27 cellular contexts compared by ENCODE assay signal in genomic region chr15:97598353-97598798, GRCh38.
DNase-seq lines count a peak whose midpoint lies in the region; ATAC-seq and TF ChIP-seq lines count a peak whose summit lies in the region.
"Had no signal": no experiment of that assay in that cellular context is flagged by ENCODE, and none has a peak within 500 bp of the region (broad histone marks: within the 10 kb centered on the region; RNA-seq: fewer than 3 reads in every experiment).

No MANE protein-coding gene starts in this region.

- H3K27me3 Mint-ChIP-seq in GM23338 (ENCODE audit: insufficient read depth, low read depth, poor library complexity) (no peaks in the 10 kb centered on the region), immature natural killer cell (ENCODE audit: low read depth in 3 of 3) (peaks cover 0 to 2% (median 0%) of the 10 kb centered on the region in 3 donors)
- H3K27me3 Mint-ChIP-seq: activated CD8-positive, alpha-beta memory T cell treated with anti-CD3 and anti-CD28 coated beads, Interleukin-2, amount 10 ng/mL, durations not matched to agents 7 days and 5 days; activated naive CD4-positive, alpha-beta T cell treated with anti-CD3 and anti-CD28 coated beads, Interleukin-2, amount 50 U/mL, for 24 hours had no signal

- no peaks in the 10 kb centered on the region for H3F3A ChIP-seq in GM23338 (replicated peaks; ENCODE audit: low read depth)

- H3K27me3 ChIP-seq in GM23338 (ENCODE audit: insufficient read depth) = no peaks in the 10 kb centered on the region
- no peaks in the 10 kb centered on the region for H3K27me3 ChIP-seq in hepatocyte
- H3K27me3 ChIP-seq in Peyer's patch = no peaks in the 10 kb centered on the region
- H3K27me3 ChIP-seq: foreskin keratinocyte, right lobe of liver, SJSA1, upper lobe of right lung had no signal

- H4K20me1 ChIP-seq in GM23338 (replicated peaks; ENCODE audit: insufficient read depth) (no peaks in the 10 kb centered on the region), hepatocyte (ENCODE audit: insufficient read depth, poor library complexity, severe bottlenecking) (no peaks in the 10 kb centered on the region)

- H3K79me2 ChIP-seq in GM23338 (replicated peaks; ENCODE audit: insufficient read depth) = no peaks in the 10 kb centered on the region
- H3K79me2 ChIP-seq in hepatocyte = no peaks in the 10 kb centered on the region

- 0 out of 2 replicates have a peak, but pooled peaks cover 2% of the 10 kb centered on the region for H3K9me2 ChIP-seq in GM23338 (ENCODE audit: insufficient read depth)
- no peaks in the 10 kb centered on the region for H3K9me2 ChIP-seq in hepatocyte (replicated peaks; ENCODE audit: insufficient read depth)

- TF ChIP-seq POLR2A in Peyer's patch (IDR thresholded peaks at IDR 0.05) = no peak

- no peaks in the 10 kb centered on the region for H3K9me3 Mint-ChIP-seq in GM23338
- peaks cover 0 to 9% (median 0%) of the 10 kb centered on the region in 6 donors for H3K9me3 Mint-ChIP-seq in immature natural killer cell
- H3K9me3 Mint-ChIP-seq: activated naive CD4-positive, alpha-beta T cell treated with anti-CD3 and anti-CD28 coated beads, Interleukin-2, amount 50 U/mL, for 24 hours; endodermal cell had no signal

- H3K4me3 Mint-ChIP-seq in GM23338 = no peak overlapping the region
- no peak overlapping the region for H3K4me3 Mint-ChIP-seq in immature natural killer cell
- H3K4me3 Mint-ChIP-seq: activated CD8-positive, alpha-beta memory T cell treated with anti-CD3 and anti-CD28 coated beads, Interleukin-2, amount 10 ng/mL, durations not matched to agents 7 days and 5 days; activated naive CD4-positive, alpha-beta T cell treated with anti-CD3 and anti-CD28 coated beads, Interleukin-2, amount 50 U/mL, for 24 hours; endodermal cell; stimulated activated effector memory CD8-positive, alpha-beta T cell treated with anti-CD3 and anti-CD28 coated beads, Interleukin-12 subunit alpha, Interleukin-12 subunit beta, amount 100 ng/mL, for 72 hours had no signal

- ATAC-seq in GM23338 = no peak
- ATAC-seq: activated CD8-positive, alpha-beta memory T cell treated with anti-CD3 and anti-CD28 coated beads, Interleukin-2, amount 10 ng/mL, durations not matched to agents 7 days and 5 days; esophagus mucosa; foreskin keratinocyte; heart right ventricle; right lobe of liver; stimulated activated effector memory CD8-positive, alpha-beta T cell treated with anti-CD3 and anti-CD28 coated beads, Interleukin-12 subunit alpha, Interleukin-12 subunit beta, amount 100 ng/mL, for 72 hours; upper lobe of right lung had no signal

- TF ChIP-seq CTCF in GM23338 (conservative IDR thresholded peaks at IDR 0.05; ENCODE audit: low read depth in 2 of 2) (no peak), hepatocyte (IDR thresholded peaks at IDR 0.05; ENCODE audit: poor library complexity) (no peak), Peyer's patch (IDR thresholded peaks at IDR 0.05) (no peak)

- no peaks in the 10 kb centered on the region for H3K36me3 ChIP-seq in GM23338 (ENCODE audit: insufficient read depth)
- no peaks in the 10 kb centered on the region for H3K36me3 ChIP-seq in hepatocyte (replicated peaks; ENCODE audit: insufficient read depth, low read depth)
- no peaks in the 10 kb centered on the region for H3K36me3 ChIP-seq in Peyer's patch
- H3K36me3 ChIP-seq: heart right ventricle, right lobe of liver, SJSA1, upper lobe of right lung had no signal

- H3K4me2 ChIP-seq in GM23338 (no peak overlapping the region), hepatocyte (peak overlapping the region; percentile 49)

- no peaks in the 10 kb centered on the region for H3K4me1 ChIP-seq in GM23338 (ENCODE audit: insufficient read depth)
- H3K4me1 ChIP-seq in hepatocyte (ENCODE audit: insufficient read depth) = no peaks in the 10 kb centered on the region
- H3K4me1 ChIP-seq in Peyer's patch = no peaks in the 10 kb centered on the region
- H3K4me1 ChIP-seq: foreskin keratinocyte, heart right ventricle, right lobe of liver, SJSA1, upper lobe of right lung had no signal

- H3K36me3 Mint-ChIP-seq in GM23338 (ENCODE audit: low read depth) = no peaks in the 10 kb centered on the region
- H3K36me3 Mint-ChIP-seq in immature natural killer cell = no peaks in the 10 kb centered on the region
- H3K36me3 Mint-ChIP-seq: activated CD8-positive, alpha-beta memory T cell treated with anti-CD3 and anti-CD28 coated beads, Interleukin-2, amount 10 ng/mL, durations not matched to agents 7 days and 5 days; activated naive CD4-positive, alpha-beta T cell treated with anti-CD3 and anti-CD28 coated beads, Interleukin-2, amount 50 U/mL, for 24 hours; stimulated activated effector memory CD8-positive, alpha-beta T cell treated with anti-CD3 and anti-CD28 coated beads, Interleukin-12 subunit alpha, Interleukin-12 subunit beta, amount 100 ng/mL, for 72 hours had no signal

- no peak overlapping the region for H3K27ac ChIP-seq in GM23338 (ENCODE audit: low read depth)
- H3K27ac ChIP-seq in hepatocyte = peak overlapping the region; percentile 23
- no peak overlapping the region for H3K27ac ChIP-seq in Peyer's patch
- H3K27ac ChIP-seq: foreskin keratinocyte, heart right ventricle, right lobe of liver, SJSA1, upper lobe of right lung had no signal

- DNase-seq in GM23338 (ENCODE audit: low spot score) = no peak
- peak in 2 of 3 experiments; percentile 66 for DNase-seq in NCI-H1417 (lab: John Stamatoyannopoulos, UW)
- DNase-seq in NCI-H524 treated with DMSO at 0.1 percent for 48 hours (lab: John Stamatoyannopoulos, UW) = peak; percentile 70
- DNase-seq in hepatocyte (ENCODE audit: low spot score) = no peak
- DNase-seq in effector CD4-positive, alpha-beta T cell = no peak
- DNase-seq in Peyer's patch = no peak
- no peak for DNase-seq in immature natural killer cell
- DNase-seq: activated CD4-positive, CD25-positive, alpha-beta regulatory T cell; activated CD8-positive, alpha-beta memory T cell treated with anti-CD3 and anti-CD28 coated beads, Interleukin-2, amount 10 ng/mL, durations not matched to agents 7 days and 5 days; C1 segment of cervical spinal cord; COR-L47; cortex of kidney; DMS79 treated with DMSO at 0.1 percent for 48 hours; endodermal cell; foreskin keratinocyte; heart right ventricle; left cardiac atrium; mesenchymal stem cell; NCI-H510A; right lobe of liver; stimulated activated CD4-positive, alpha-beta T cell treated with anti-CD3 and anti-CD28 coated beads, Interleukin-4, amount 100 ng/mL, for 24 hours; T-helper 1 cell; upper lobe of right lung had no signal

- no peak overlapping the region for H3K27ac Mint-ChIP-seq in GM23338
- H3K27ac Mint-ChIP-seq in immature natural killer cell = no peak overlapping the region
- H3K27ac Mint-ChIP-seq: activated CD8-positive, alpha-beta memory T cell treated with anti-CD3 and anti-CD28 coated beads, Interleukin-2, amount 10 ng/mL, durations not matched to agents 7 days and 5 days; activated naive CD4-positive, alpha-beta T cell treated with anti-CD3 and anti-CD28 coated beads, Interleukin-2, amount 50 U/mL, for 24 hours; endodermal cell; stimulated activated effector memory CD8-positive, alpha-beta T cell treated with anti-CD3 and anti-CD28 coated beads, Interleukin-12 subunit alpha, Interleukin-12 subunit beta, amount 100 ng/mL, for 72 hours had no signal

- 38% methylated on average over 6 of the region's 6 CpGs for WGBS in hepatocyte (ENCODE audit: low lambda C conversion rate, missing lambda C conversion rate)

- no peaks in the 10 kb centered on the region for H3K4me1 Mint-ChIP-seq in GM23338
- no peaks in the 10 kb centered on the region for H3K4me1 Mint-ChIP-seq in immature natural killer cell
- H3K4me1 Mint-ChIP-seq: activated CD8-positive, alpha-beta memory T cell treated with anti-CD3 and anti-CD28 coated beads, Interleukin-2, amount 10 ng/mL, durations not matched to agents 7 days and 5 days; activated naive CD4-positive, alpha-beta T cell treated with anti-CD3 and anti-CD28 coated beads, Interleukin-2, amount 50 U/mL, for 24 hours; stimulated activated effector memory CD8-positive, alpha-beta T cell treated with anti-CD3 and anti-CD28 coated beads, Interleukin-12 subunit alpha, Interleukin-12 subunit beta, amount 100 ng/mL, for 72 hours had no signal

- H3K4me3 ChIP-seq in GM23338 = no peak overlapping the region
- H3K4me3 ChIP-seq in hepatocyte = no peak overlapping the region
- H3K4me3 ChIP-seq in Peyer's patch = no peak overlapping the region
- H3K4me3 ChIP-seq: heart right ventricle, right lobe of liver, SJSA1, upper lobe of right lung had no signal

- H3K9me3 ChIP-seq in hepatocyte (ENCODE audit: low read depth) (no peaks in the 10 kb centered on the region), Peyer's patch (no peaks in the 10 kb centered on the region)
- H3K9me3 ChIP-seq: heart right ventricle, right lobe of liver, upper lobe of right lung had no signal

- H2AFZ ChIP-seq in GM23338 (0 out of 2 replicates have a peak overlapping the region, but pooled peaks have one; percentile 49), hepatocyte (no peak overlapping the region)

TF ChIP-seq in GM23338, 12 proteins besides CTCF, POLR2A, EP300 and RAD21 (continues in another document):
- TF ChIP-seq, protein P1, sequence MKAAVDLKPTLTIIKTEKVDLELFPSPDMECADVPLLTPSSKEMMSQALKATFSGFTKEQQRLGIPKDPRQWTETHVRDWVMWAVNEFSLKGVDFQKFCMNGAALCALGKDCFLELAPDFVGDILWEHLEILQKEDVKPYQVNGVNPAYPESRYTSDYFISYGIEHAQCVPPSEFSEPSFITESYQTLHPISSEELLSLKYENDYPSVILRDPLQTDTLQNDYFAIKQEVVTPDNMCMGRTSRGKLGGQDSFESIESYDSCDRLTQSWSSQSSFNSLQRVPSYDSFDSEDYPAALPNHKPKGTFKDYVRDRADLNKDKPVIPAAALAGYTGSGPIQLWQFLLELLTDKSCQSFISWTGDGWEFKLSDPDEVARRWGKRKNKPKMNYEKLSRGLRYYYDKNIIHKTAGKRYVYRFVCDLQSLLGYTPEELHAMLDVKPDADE (IDR thresholded peaks at IDR 0.05) = no peak
- TF ChIP-seq ZNF114 (CRISPR knock-in tag; IDR thresholded peaks at IDR 0.05) (no peak), ZNF331 (CRISPR knock-in tag; IDR thresholded peaks at IDR 0.05; ENCODE audit: low read depth) (no peak)

Comparison
In these comparisons a context has a peak if more than half of its experiments do, and no peak if none do; other contexts are left out.
1. DNase-seq: peak in NCI-H1417 (2 of 3) and NCI-H524 treated with DMSO at 0.1 percent for 48 hours (single experiment); none in GM23338 (single experiment), hepatocyte (single experiment), effector CD4-positive, alpha-beta T cell (single experiment), Peyer's patch (0 of 3) and immature natural killer cell (0 of 3).